In the genomic region with DNA sequence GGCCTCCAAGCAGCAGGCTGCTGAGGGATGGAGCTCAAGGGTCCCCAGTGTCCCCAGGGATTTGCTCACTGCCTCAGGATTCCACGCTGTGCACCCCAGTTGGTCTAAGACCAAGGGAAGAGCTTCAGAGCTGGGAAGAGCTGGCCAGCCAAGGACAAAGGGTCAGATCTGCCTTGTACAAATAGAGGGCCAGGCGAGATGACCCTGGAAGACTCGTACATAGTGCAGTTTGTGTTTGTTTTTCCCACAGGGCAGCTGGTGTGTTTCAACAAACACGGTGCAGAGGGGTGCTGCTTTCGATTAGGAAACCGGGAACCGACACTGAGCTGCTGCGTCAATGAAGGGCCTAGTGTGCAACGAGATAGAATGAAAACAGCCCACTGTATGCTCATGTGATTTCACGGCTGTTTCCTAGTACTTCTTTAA, we compare ENCODE assay signal across 26 cellular contexts. TPM values are rescaled to one million over a fixed set of nuclear protein-coding genes. Genes with fewer than 3 reads are reported as not detected.
DNase-seq lines count a peak whose midpoint lies in the region; ATAC-seq, FAIRE-seq and TF ChIP-seq lines count a peak whose summit lies in the region.
"Had no signal": no experiment of that assay in that cellular context is flagged by ENCODE, and none has a peak within 500 bp of the region (broad histone marks: within the 10 kb centered on the region; RNA-seq: fewer than 3 reads in every experiment).

No MANE protein-coding gene starts in this region.

- DNase-seq in DMS53 treated with DMSO at 0.1 percent for 48 hours (lab: John Stamatoyannopoulos, UW; ENCODE audit: unreplicated experiment) (peak; percentile 49), NCI-H146 treated with DMSO at 0.1 percent for 48 hours (lab: John Stamatoyannopoulos, UW; ENCODE audit: unreplicated experiment) (peak; percentile 48), foreskin melanocyte (peak; percentile 78), pancreas (peak in 3 of 6 donors; percentile 20 to 57 (median 33)), midbrain (lab: John Stamatoyannopoulos, UW) (no peak)
- DNase-seq: activated CD4-positive, alpha-beta T cell treated with anti-CD3 and anti-CD28 coated beads, Interleukin-2, amount 50 U/mL, for 4 hours; activated naive CD4-positive, alpha-beta T cell treated with anti-CD3 and anti-CD28 coated beads, Interleukin-2, amount 10 ng/mL, durations not matched to agents 7 days and 5 days; activated T-cell treated with anti-CD3 and anti-CD28 coated beads, Interleukin-2, amount 50 U/mL, for 24 hours; CD8-positive, alpha-beta T cell; GM23248; KG1; kidney glomerular epithelial cell; NCI-H1105; NCI-H2171; nephron progenitor cell; SW 1271 had no signal

- FAIRE-seq in pancreas (lab: Jason Lieb, UNC) = no peak
- FAIRE-seq: astrocyte, GM18507 had no signal

- intact Hi-C loops in pancreas (cut with DNase I) = no loop called here

- no peak for TF ChIP-seq CTCF in pancreas (IDR thresholded peaks at IDR 0.05)

- H3K27ac ChIP-seq in pancreas = peak overlapping the region in 3 of 4 donors; percentile 8 to 39 (median 23)
- H3K27ac ChIP-seq: GM23248 had no signal

- no peak overlapping the region for H3K4me3 ChIP-seq in pancreas
- H3K4me3 ChIP-seq: GM23248 had no signal

- H3K27me3 ChIP-seq in pancreas = no peaks in the 10 kb centered on the region

- no peaks in the 10 kb centered on the region for H3K36me3 ChIP-seq in pancreas

- peaks cover 0 to 25% (median 22%) of the 10 kb centered on the region in 3 donors for H3K4me1 ChIP-seq in pancreas

- no peaks in the 10 kb centered on the region for H3K9me3 ChIP-seq in pancreas

- ATAC-seq in pancreas = peak in 3 of 4 donors; percentile 43 to 66 (median 63)
- no peak for ATAC-seq in HG03135 (IDR thresholded peaks at IDR 0.05; ENCODE audit: unreplicated experiment)
- ATAC-seq in GM19324 (IDR thresholded peaks at IDR 0.05; ENCODE audit: low FRiP score, unreplicated experiment) = no peak
- no peak for ATAC-seq in GM19328 (IDR thresholded peaks at IDR 0.05; ENCODE audit: unreplicated experiment)
- ATAC-seq: CD8-positive, alpha-beta T cell; Panc1 had no signal

- WGBS in pancreas, 2 donors = 19 to 21% methylated on average over 10 of the region's 10 CpGs

RNA-seq across cellular contexts. Expression of a gene that starts 56.1 kb away (rescaled TPM):
- under 1 TPM in 1 of 6 donors, not detected in 5; 0.04 TPM for total RNA-seq in pancreas
- polyA plus RNA-seq in pancreas = not detected
- total RNA-seq: astrocyte; CD8-positive, alpha-beta T cell; chondrocyte; Daoy; GM23248; renal cortical epithelial cell; urinary bladder had no signal
- polyA plus RNA-seq: GM23248, urinary bladder had no signal

Comparison
In these comparisons a context has a peak if more than half of its experiments do, and no peak if none do; other contexts are left out.
1. ATAC-seq: peak in pancreas (3 of 4); none in HG03135 (single experiment), GM19324 (single experiment) and GM19328 (single experiment).